Comparison of ENCODE assay signal across 8 cellular contexts in the genomic region with DNA sequence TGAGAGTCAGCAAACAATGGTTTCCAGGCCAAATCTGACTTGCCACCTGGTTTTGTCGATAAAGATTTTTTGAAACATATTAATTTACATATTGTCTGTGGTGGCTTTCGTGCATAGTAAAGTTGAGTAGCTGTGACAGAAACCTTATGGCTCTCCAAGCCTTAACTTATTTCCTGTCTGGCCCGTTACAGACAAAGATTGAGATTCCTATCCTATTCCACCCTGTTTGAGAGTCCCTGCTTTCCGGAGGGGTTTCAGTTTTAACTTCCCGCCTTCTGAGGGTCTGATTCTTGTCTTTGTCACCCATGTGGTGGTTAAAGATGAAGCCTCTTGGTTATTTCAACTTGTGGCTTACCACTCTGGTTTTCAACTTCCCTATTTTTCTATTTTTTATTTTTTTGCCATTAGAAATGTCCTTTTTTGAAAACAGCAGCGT. TPM values are rescaled to one million over a fixed set of nuclear protein-coding genes. Genes with fewer than 3 reads are reported as not detected.
DNase-seq lines count a peak whose midpoint lies in the region; ATAC-seq and TF ChIP-seq lines count a peak whose summit lies in the region.

No MANE protein-coding gene starts in this region.

- H2AFZ ChIP-seq in neural progenitor cell (replicated peaks), result no peak overlapping the region
- no peak overlapping the region for H2AFZ ChIP-seq in H9 (ENCODE audit: low read length)

- H3K79me2 ChIP-seq in neural progenitor cell (ENCODE audit: low read depth) (peaks cover 66% of the 10 kb centered on the region), H9 (ENCODE audit: insufficient read depth, low read length) (peaks cover 3% of the 10 kb centered on the region; the same call in 1 of the 2 replicates)

- H3K9ac ChIP-seq in neural progenitor cell (no peak overlapping the region), H9 (ENCODE audit: extremely low read depth, insufficient read length, low read length) (no peak overlapping the region)

- peak overlapping the region; percentile 69 to 92 for H3K4me3 Mint-ChIP-seq in activated T-cell treated with anti-CD3 and anti-CD28 coated beads, Interleukin-2, amount 50 U/mL, for 72 hours
- peak overlapping the region; percentile 65 for H3K4me3 Mint-ChIP-seq in T-helper 2 cell treated with Interferon-gamma antibody and Interleukin-4, amounts not matched to agents 5 μg/mL and 100 μg/mL, for 36 hours
- H3K4me3 Mint-ChIP-seq in neural progenitor cell, result no peak overlapping the region
- H3K4me3 Mint-ChIP-seq in H9, result no peak overlapping the region

- H3K4me2 ChIP-seq in neural progenitor cell, result no peak overlapping the region
- no peak overlapping the region for H3K4me2 ChIP-seq in H9 (ENCODE audit: insufficient read depth, insufficient read length, low read length)

- H4K5ac ChIP-seq in H9 (ENCODE audit: insufficient read length, low read depth, low read length), result no peak overlapping the region

- H2BK5ac ChIP-seq in H9 (ENCODE audit: insufficient read length, low read length), result no peak overlapping the region

- H3K14ac ChIP-seq in H9 (ENCODE audit: insufficient read depth, low read length), result no peak overlapping the region

- no peaks in the 10 kb centered on the region for H3K9me3 Mint-ChIP-seq in activated T-cell treated with anti-CD3 and anti-CD28 coated beads, Interleukin-2, amount 50 U/mL, for 72 hours
- no peaks in the 10 kb centered on the region for H3K9me3 Mint-ChIP-seq in T-helper 2 cell treated with Interferon-gamma antibody and Interleukin-4, amounts not matched to agents 5 μg/mL and 100 μg/mL, for 36 hours
- H3K9me3 Mint-ChIP-seq in neural progenitor cell (no peaks in the 10 kb centered on the region), H9 (no peaks in the 10 kb centered on the region)

- no CpG with 5 or more reads among the region's 6 CpGs for WGBS in H9 (ENCODE audit: extremely low coverage, insufficient read length, low lambda C conversion rate)

- H3K4ac ChIP-seq in H9 (ENCODE audit: low read depth, low read length), result no peak overlapping the region

- no peak overlapping the region for H2BK20ac ChIP-seq in H9 (ENCODE audit: low read depth, low read length, poor library complexity, severe bottlenecking)

- H3K27ac ChIP-seq in neural progenitor cell, result peak overlapping the region; percentile 8
- H3K27ac ChIP-seq in foreskin keratinocyte, result no peak overlapping the region
- H3K27ac ChIP-seq in H9 (ENCODE audit: insufficient read length, low read depth, low read length), result no peak overlapping the region

- TF ChIP-seq CTCF in neural progenitor cell (IDR thresholded peaks at IDR 0.05), result no peak
- TF ChIP-seq CTCF in foreskin keratinocyte (conservative IDR thresholded peaks at IDR 0.05), result no peak
- TF ChIP-seq CTCF in H9 (conservative IDR thresholded peaks at IDR 0.05), result no peak

- no peak overlapping the region for H4K91ac ChIP-seq in H9 (ENCODE audit: insufficient read length, low read depth, low read length)

- no peak for DNase-seq in activated T-cell treated with anti-CD3 and anti-CD28 coated beads, Interleukin-2, amount 50 U/mL, for 72 hours
- DNase-seq in activated T-cell treated with anti-CD3 and anti-CD28 coated beads, Interleukin-2, amount 50 U/mL, for 1 hour, result no peak
- DNase-seq in T-helper 2 cell treated with Interferon-gamma antibody and Interleukin-4, amounts not matched to agents 5 μg/mL and 100 μg/mL, for 36 hours (ENCODE audit: low spot score), result no peak
- no peak for DNase-seq in neural progenitor cell (ENCODE audit: low spot score)
- DNase-seq in foreskin keratinocyte, result no peak
- DNase-seq in NCI-H2196 (lab: John Stamatoyannopoulos, UW; ENCODE audit: unreplicated experiment), result no peak
- no peak for DNase-seq in H9

- H2BK12ac ChIP-seq in H9 (ENCODE audit: insufficient read length, low read depth, low read length), result no peak overlapping the region

- no peak overlapping the region for H3K4me3 ChIP-seq in neural progenitor cell

- peaks cover 10 to 21% of the 10 kb centered on the region in 2 donors for H3K36me3 Mint-ChIP-seq in activated T-cell treated with anti-CD3 and anti-CD28 coated beads, Interleukin-2, amount 50 U/mL, for 72 hours (ENCODE audit: insufficient read depth in 2 of 2)
- peaks cover 51% of the 10 kb centered on the region for H3K36me3 Mint-ChIP-seq in T-helper 2 cell treated with Interferon-gamma antibody and Interleukin-4, amounts not matched to agents 5 μg/mL and 100 μg/mL, for 36 hours (ENCODE audit: low read depth)
- peaks cover 6% of the 10 kb centered on the region for H3K36me3 Mint-ChIP-seq in neural progenitor cell
- peaks cover 1 to 16% (median 12%) of the 10 kb centered on the region in 3 experiments; a peak in 5 of 7 replicates for H3K36me3 Mint-ChIP-seq in H9 (ENCODE audit: insufficient read depth in 1 of 3, low read depth in 3 of 3)

- no peaks in the 10 kb centered on the region for H3K9me3 ChIP-seq in neural progenitor cell (ENCODE audit: low read depth)
- H3K9me3 ChIP-seq in H9 (ENCODE audit: control insufficient read depth, low read depth, low read length), result no peaks in the 10 kb centered on the region

- no peak overlapping the region for H3T11ph ChIP-seq in H9 (ENCODE audit: low read length)

- H2BK15ac ChIP-seq in H9 (ENCODE audit: low read depth, low read length), result no peak overlapping the region

- H3K56ac ChIP-seq in H9 (ENCODE audit: insufficient read length, low read depth, low read length), result no peak overlapping the region

- H4K20me1 ChIP-seq in neural progenitor cell (ENCODE audit: low read depth) (peaks cover 37% of the 10 kb centered on the region), H9 (ENCODE audit: control insufficient read depth, insufficient read depth, insufficient read length) (no peaks in the 10 kb centered on the region)

- peaks cover 4% of the 10 kb centered on the region for H3K36me3 ChIP-seq in neural progenitor cell

- peaks cover 64% of the 10 kb centered on the region for H3K4me1 Mint-ChIP-seq in activated T-cell treated with anti-CD3 and anti-CD28 coated beads, Interleukin-2, amount 50 U/mL, for 72 hours (ENCODE audit: low read depth)
- peaks cover 60% of the 10 kb centered on the region for H3K4me1 Mint-ChIP-seq in T-helper 2 cell treated with Interferon-gamma antibody and Interleukin-4, amounts not matched to agents 5 μg/mL and 100 μg/mL, for 36 hours (ENCODE audit: low read depth)
- H3K4me1 Mint-ChIP-seq in neural progenitor cell (peaks cover 16% of the 10 kb centered on the region), H9 (peaks cover 36 to 42% of the 10 kb centered on the region in 2 experiments)

- H3K27me3 ChIP-seq in neural progenitor cell (no peaks in the 10 kb centered on the region), foreskin keratinocyte (no peaks in the 10 kb centered on the region), H9 (ENCODE audit: insufficient read depth, low read length) (no peaks in the 10 kb centered on the region)

- H3K4me1 ChIP-seq in neural progenitor cell, result peaks cover 18% of the 10 kb centered on the region
- H3K4me1 ChIP-seq in foreskin keratinocyte, result peaks cover 27% of the 10 kb centered on the region
- H3K4me1 ChIP-seq in H9 (ENCODE audit: insufficient read depth, low read length), result peaks cover 9% of the 10 kb centered on the region; the same call in 1 of the 2 replicates

- H2BK120ac ChIP-seq in H9 (ENCODE audit: low read depth, low read length, poor library complexity, severe bottlenecking), result no peak overlapping the region

- H4K8ac ChIP-seq in H9 (replicated peaks; ENCODE audit: insufficient read length, low read depth, low read length), result no peak overlapping the region

- no peaks in the 10 kb centered on the region for H3K27me3 Mint-ChIP-seq in activated T-cell treated with anti-CD3 and anti-CD28 coated beads, Interleukin-2, amount 50 U/mL, for 72 hours (ENCODE audit: low read depth)
- H3K27me3 Mint-ChIP-seq in T-helper 2 cell treated with Interferon-gamma antibody and Interleukin-4, amounts not matched to agents 5 μg/mL and 100 μg/mL, for 36 hours (ENCODE audit: low read depth), result no peaks in the 10 kb centered on the region
- H3K27me3 Mint-ChIP-seq in neural progenitor cell (ENCODE audit: insufficient read depth, low read depth) (no peaks in the 10 kb centered on the region), H9 (ENCODE audit: low read depth) (no peaks in the 10 kb centered on the region)

- ATAC-seq in activated T-cell treated with anti-CD3 and anti-CD28 coated beads, Interleukin-2, amount 50 U/mL, for 72 hours (replicated peaks in 1 of 2), result peak; percentile 39 to 56
- ATAC-seq in HG03095 (IDR thresholded peaks at IDR 0.05; ENCODE audit: unreplicated experiment) (peak; percentile 41), foreskin keratinocyte (no peak)

- H3K79me1 ChIP-seq in H9 (ENCODE audit: insufficient read depth, low read depth, low read length, poor library complexity, severe bottlenecking), result peaks cover 3% of the 10 kb centered on the region

- no peak overlapping the region for H2AK5ac ChIP-seq in H9 (ENCODE audit: insufficient read length, low read length)

- no peaks in the 10 kb centered on the region for H3K23me2 ChIP-seq in H9 (ENCODE audit: insufficient read length, low read depth, low read length, poor library complexity, severe bottlenecking)

- no peak overlapping the region for H3K18ac ChIP-seq in H9 (ENCODE audit: insufficient read length, low read depth, low read length)

- peak overlapping the region; percentile 99 for H3K27ac Mint-ChIP-seq in activated T-cell treated with anti-CD3 and anti-CD28 coated beads, Interleukin-2, amount 50 U/mL, for 72 hours
- H3K27ac Mint-ChIP-seq in T-helper 2 cell treated with Interferon-gamma antibody and Interleukin-4, amounts not matched to agents 5 μg/mL and 100 μg/mL, for 36 hours, result peak overlapping the region; percentile 82
- H3K27ac Mint-ChIP-seq in neural progenitor cell (no peak overlapping the region), H9 (no peak overlapping the region)

- H3K23ac ChIP-seq in H9 (ENCODE audit: insufficient read length, low read depth, low read length), result no peak overlapping the region

- no peaks in the 10 kb centered on the region for H3F3A ChIP-seq in neural progenitor cell (ENCODE audit: low read depth)

RNA-seq across cellular contexts. Expression of a gene that starts 11.4 kb away (rescaled TPM):
- 10 to 100 TPM; 72.9 to 77.9 TPM for total RNA-seq in activated T-cell treated with anti-CD3 and anti-CD28 coated beads, Interleukin-2, amount 50 U/mL, for 72 hours
- 23.1 and 32.9 TPM in 2 replicates for total RNA-seq in neural progenitor cell (ENCODE audit: low replicate concordance)
- 25.2 and 26.2 TPM in 2 replicates for total RNA-seq in foreskin keratinocyte
- polyA plus RNA-seq in foreskin keratinocyte, result 9.0 and 11.4 TPM in 2 replicates
- 32.1 and 35.8 TPM in 2 replicates for total RNA-seq in H9 (2021)

Comparison
In these comparisons a context has a peak if more than half of its experiments do, and no peak if none do; other contexts are left out.
1. H3K27ac Mint-ChIP-seq: peak in activated T-cell treated with anti-CD3 and anti-CD28 coated beads, Interleukin-2, amount 50 U/mL, for 72 hours (single experiment) and T-helper 2 cell treated with Interferon-gamma antibody and Interleukin-4, amounts not matched to agents 5 μg/mL and 100 μg/mL, for 36 hours (single experiment); none in neural progenitor cell (single experiment) and H9 (0 of 3).
2. H3K4me3 Mint-ChIP-seq: peak in activated T-cell treated with anti-CD3 and anti-CD28 coated beads, Interleukin-2, amount 50 U/mL, for 72 hours (2 of 2) and T-helper 2 cell treated with Interferon-gamma antibody and Interleukin-4, amounts not matched to agents 5 μg/mL and 100 μg/mL, for 36 hours (single experiment); none in neural progenitor cell (single experiment) and H9 (0 of 2).